1 cellular context compared by ENCODE assay signal in genomic region chr13:62706035-62706434, GRCh38.
TF ChIP-seq lines count a peak whose summit lies in the region.

No MANE protein-coding gene starts in this region.

TF ChIP-seq in GM23338, 12 proteins besides CTCF, POLR2A, EP300 and RAD21 (continued from another document):
- TF ChIP-seq REST (IDR thresholded peaks at IDR 0.05; ENCODE audit: unreplicated experiment) (no peak), JUNB (IDR thresholded peaks at IDR 0.05; ENCODE audit: unreplicated experiment) (no peak), POLR2AphosphoS5 (IDR thresholded peaks at IDR 0.05; ENCODE audit: low read depth) (no peak), STAT1 (IDR thresholded peaks at IDR 0.05; ENCODE audit: unreplicated experiment) (no peak), ZNF114 (CRISPR knock-in tag; IDR thresholded peaks at IDR 0.05) (no peak), ZNF331 (CRISPR knock-in tag; IDR thresholded peaks at IDR 0.05; ENCODE audit: low read depth) (no peak)
